Comparison of ENCODE assay signal across 11 cellular contexts in the genomic region with DNA sequence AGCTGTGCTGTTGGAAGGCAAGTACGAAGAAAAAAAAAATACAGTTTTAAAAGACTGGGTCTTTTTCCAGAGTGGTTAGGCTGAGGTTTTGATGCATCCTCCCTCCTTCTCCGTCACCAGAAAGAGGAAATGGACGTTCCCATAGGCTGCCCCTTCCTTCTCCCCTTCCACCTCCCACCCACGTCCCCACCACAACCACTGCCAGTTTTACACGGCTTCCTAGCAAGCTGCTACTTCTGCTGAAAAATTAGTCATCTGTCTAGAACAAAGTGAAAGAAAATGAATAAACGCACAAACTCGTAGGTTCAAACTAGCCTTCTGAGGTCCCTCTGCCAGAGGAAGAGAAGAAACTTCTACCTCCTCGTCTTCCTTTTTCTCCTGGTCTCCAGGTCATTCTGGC.
DNase-seq lines count a peak whose midpoint lies in the region; ATAC-seq and TF ChIP-seq lines count a peak whose summit lies in the region.
"Had no signal": no experiment of that assay in that cellular context is flagged by ENCODE, and none has a peak within 500 bp of the region (broad histone marks: within the 10 kb centered on the region; RNA-seq: fewer than 3 reads in every experiment).

No MANE protein-coding gene starts in this region.

- intact Hi-C loops in naive thymus-derived CD4-positive, alpha-beta T cell (cut with micrococcal nuclease): no loop called here
- intact Hi-C loops in upper lobe of right lung (cut with DNase I): no loop called here

- peak; percentile 62 for DNase-seq in activated naive CD4-positive, alpha-beta T cell treated with Interleukin-2 at 50 U/mL for 16 hours
- no peak for DNase-seq in activated naive CD4-positive, alpha-beta T cell treated with anti-CD3 and anti-CD28 coated beads, Interleukin-2, amount 50 U/mL, for 16 hours
- peak; percentile 76 to 84 for DNase-seq in activated CD4-positive, alpha-beta T cell treated with anti-CD3 and anti-CD28 coated beads, Interleukin-2, amount 50 U/mL, for 48 hours
- peak in 1 of 9 donors; percentile 75 for DNase-seq in naive thymus-derived CD4-positive, alpha-beta T cell
- DNase-seq in upper lobe of right lung (peak; percentile 77), NCI-H1417 (lab: John Stamatoyannopoulos, UW) (no peak), NCI-H2107 treated with DMSO at 0.1 percent for 48 hours (lab: John Stamatoyannopoulos, UW; ENCODE audit: unreplicated experiment) (no peak)
- DNase-seq: NK-92 treated with Interleukin-12 subunit alpha and Interleukin-12 subunit beta, amount 100 ng/mL, for 24 hours had no signal

- no peak overlapping the region for H3K27ac ChIP-seq in naive thymus-derived CD4-positive, alpha-beta T cell (ENCODE audit: low read depth, low read length)
- no peak overlapping the region for H3K27ac ChIP-seq in upper lobe of right lung
- H3K27ac ChIP-seq: upper lobe of left lung had no signal

- POLR2A ChIA-PET in naive thymus-derived CD4-positive, alpha-beta T cell (lab: Charles Lee): no interaction called here

- no peaks in the 10 kb centered on the region for H3K4me1 ChIP-seq in naive thymus-derived CD4-positive, alpha-beta T cell (ENCODE audit: control insufficient read depth in 2 of 2, insufficient read depth in 2 of 2, low read length in 2 of 2)
- no peaks in the 10 kb centered on the region for H3K4me1 ChIP-seq in upper lobe of right lung

- H3K36me3 Mint-ChIP-seq in naive thymus-derived CD4-positive, alpha-beta T cell: peaks cover 13 to 48% (median 25%) of the 10 kb centered on the region in 5 donors

- CTCF ChIA-PET in naive thymus-derived CD4-positive, alpha-beta T cell (lab: Charles Lee): no interaction called here

- H3K4me3 ChIP-seq in naive thymus-derived CD4-positive, alpha-beta T cell (ENCODE audit: low read length): no peak overlapping the region
- H3K4me3 ChIP-seq in upper lobe of right lung: no peak overlapping the region
- H3K4me3 ChIP-seq: K562, upper lobe of left lung had no signal

- peaks cover 0 to 36% (median 11%) of the 10 kb centered on the region in 3 experiments for H3K36me3 ChIP-seq in naive thymus-derived CD4-positive, alpha-beta T cell (ENCODE audit: control insufficient read depth in 2 of 3, insufficient read depth in 3 of 3, low read length in 3 of 3)
- peaks cover 52% of the 10 kb centered on the region for H3K36me3 ChIP-seq in upper lobe of right lung

- no peaks in the 10 kb centered on the region for H3K9me3 ChIP-seq in naive thymus-derived CD4-positive, alpha-beta T cell (ENCODE audit: control insufficient read depth in 2 of 3, low read length in 3 of 3)
- H3K9me3 ChIP-seq in upper lobe of right lung: no peaks in the 10 kb centered on the region
- H3K9me3 ChIP-seq: upper lobe of left lung had no signal

- peaks cover 0 to 22% (median 9%) of the 10 kb centered on the region in 7 donors for H3K4me1 Mint-ChIP-seq in naive thymus-derived CD4-positive, alpha-beta T cell

- peak overlapping the region in 6 of 9 donors; percentile 38 to 83 (median 56) for H3K27ac Mint-ChIP-seq in naive thymus-derived CD4-positive, alpha-beta T cell

- H3K9me3 Mint-ChIP-seq in naive thymus-derived CD4-positive, alpha-beta T cell: no peaks in the 10 kb centered on the region

- H3K27me3 Mint-ChIP-seq in naive thymus-derived CD4-positive, alpha-beta T cell: no peaks in the 10 kb centered on the region

- TF ChIP-seq CTCF in upper lobe of right lung (IDR thresholded peaks at IDR 0.05): no peak

- H3K4me3 Mint-ChIP-seq in naive thymus-derived CD4-positive, alpha-beta T cell: peak overlapping the region in 1 of 10 donors; percentile 69

- peak; percentile 24 for ATAC-seq in naive thymus-derived CD4-positive, alpha-beta T cell
- peak; percentile 92 for ATAC-seq in upper lobe of right lung
- no peak for ATAC-seq in HG03095 (IDR thresholded peaks at IDR 0.05; ENCODE audit: unreplicated experiment)
- ATAC-seq: K562 had no signal

- no peaks in the 10 kb centered on the region for H3K27me3 ChIP-seq in naive thymus-derived CD4-positive, alpha-beta T cell (ENCODE audit: control insufficient read depth in 2 of 2, insufficient read depth in 2 of 2, low read length in 2 of 2)
- no peaks in the 10 kb centered on the region for H3K27me3 ChIP-seq in upper lobe of right lung
- H3K27me3 ChIP-seq: upper lobe of left lung had no signal

Comparison
In these comparisons a context has a peak if more than half of its experiments do, and no peak if none do; other contexts are left out.
1. DNase-seq: peak in activated naive CD4-positive, alpha-beta T cell treated with Interleukin-2 at 50 U/mL for 16 hours (single experiment), activated CD4-positive, alpha-beta T cell treated with anti-CD3 and anti-CD28 coated beads, Interleukin-2, amount 50 U/mL, for 48 hours (2 of 2) and upper lobe of right lung (single experiment); none in activated naive CD4-positive, alpha-beta T cell treated with anti-CD3 and anti-CD28 coated beads, Interleukin-2, amount 50 U/mL, for 16 hours (single experiment), NCI-H1417 (0 of 3) and NCI-H2107 treated with DMSO at 0.1 percent for 48 hours (single experiment).